31 cellular contexts compared by ENCODE assay signal in genomic region chr9:120863833-120864232, GRCh38. TPM values are rescaled to one million over a fixed set of nuclear protein-coding genes. Genes with fewer than 3 reads are reported as not detected.
A peak's percentile ranks its signal among the peaks of the same experiment; 100 is the strongest.
DNase-seq lines count a peak whose midpoint lies in the region; ATAC-seq and TF ChIP-seq lines count a peak whose summit lies in the region.
"Had no signal": no experiment of that assay in that cellular context is flagged by ENCODE, and none has a peak within 500 bp of the region (broad histone marks: within the 10 kb centered on the region; RNA-seq: fewer than 3 reads in every experiment).

No MANE protein-coding gene starts in this region.

- TF ChIP-seq POLR2A in gastroesophageal sphincter (IDR thresholded peaks at IDR 0.05) = no peak

- peaks cover 86% of the 10 kb centered on the region for H3K36me3 Mint-ChIP-seq in activated CD8-positive, alpha-beta T cell treated with anti-CD3 and anti-CD28 coated beads, Interleukin-2, amount 10 ng/mL, durations not matched to agents 7 days and 5 days (ENCODE audit: low read depth)
- peaks cover 69% of the 10 kb centered on the region for H3K36me3 Mint-ChIP-seq in activated CD8-positive, alpha-beta T cell treated with anti-CD3 and anti-CD28 coated beads for 36 hours (ENCODE audit: low read depth)

- CTCF ChIA-PET in activated CD8-positive, alpha-beta T cell treated with anti-CD3 and anti-CD28 coated beads, Interleukin-2, amount 10 ng/mL, durations not matched to agents 7 days and 5 days (lab: Charles Lee) = no interaction called here
- CTCF ChIA-PET in activated CD8-positive, alpha-beta T cell treated with anti-CD3 and anti-CD28 coated beads for 36 hours (lab: Charles Lee) = interaction anchor here (0.7 to 0.8 kb wide), 3 partner anchors 16 to 172 kb away, joined by 3 read pairs; no protein-coding TSS in a partner anchor
- CTCF ChIA-PET in PC-3 (lab: Charles Lee) = no interaction called here

- TF ChIP-seq EP300 in gastroesophageal sphincter (IDR thresholded peaks at IDR 0.05) = no peak

- no peak for ATAC-seq in activated CD8-positive, alpha-beta T cell treated with anti-CD3 and anti-CD28 coated beads, Interleukin-2, amount 10 ng/mL, durations not matched to agents 7 days and 5 days
- no peak for ATAC-seq in activated CD8-positive, alpha-beta T cell treated with anti-CD3 and anti-CD28 coated beads for 36 hours
- ATAC-seq in PC-3 (no peak), foreskin keratinocyte (no peak), HG03108 (IDR thresholded peaks at IDR 0.05; ENCODE audit: unreplicated experiment) (no peak), gastroesophageal sphincter (no peak)
- ATAC-seq: activated CD8-positive, alpha-beta memory T cell treated with anti-CD3 and anti-CD28 coated beads, Interleukin-2, amount 10 ng/mL, durations not matched to agents 7 days and 5 days; GM12878; left lung had no signal

- H3K9me3 Mint-ChIP-seq in activated CD8-positive, alpha-beta T cell treated with anti-CD3 and anti-CD28 coated beads, Interleukin-2, amount 10 ng/mL, durations not matched to agents 7 days and 5 days (ENCODE audit: insufficient read depth) = no peaks in the 10 kb centered on the region
- no peaks in the 10 kb centered on the region for H3K9me3 Mint-ChIP-seq in activated CD8-positive, alpha-beta T cell treated with anti-CD3 and anti-CD28 coated beads for 36 hours

- no peaks in the 10 kb centered on the region for H3K9me2 ChIP-seq in PC-3 (replicated peaks; ENCODE audit: low read length)

- peaks cover 6% of the 10 kb centered on the region for H3K4me1 ChIP-seq in PC-3 (ENCODE audit: insufficient read depth, low read length)
- no peaks in the 10 kb centered on the region for H3K4me1 ChIP-seq in foreskin keratinocyte
- H3K4me1 ChIP-seq in gastroesophageal sphincter = peaks cover 0 to 9% (median 5%) of the 10 kb centered on the region in 3 donors

- 65 to 82% methylated on average over 3 to 4 of the region's 7 CpGs for WGBS in gastroesophageal sphincter (ENCODE audit: low coverage in 1 of 2), 2 donors

- no peak overlapping the region for H3K9ac ChIP-seq in PC-3 (ENCODE audit: low read length)

- no peaks in the 10 kb centered on the region for H4K20me1 ChIP-seq in PC-3 (ENCODE audit: low read length)

- no peaks in the 10 kb centered on the region for H3F3A ChIP-seq in PC-3 (ENCODE audit: low read length, unreplicated experiment)

- TF ChIP-seq CTCF in activated CD8-positive, alpha-beta T cell treated with anti-CD3 and anti-CD28 coated beads for 36 hours (IDR thresholded peaks at IDR 0.05) = no peak
- peak; percentile 22 for TF ChIP-seq CTCF in GM12873 (IDR thresholded peaks at IDR 0.05; ENCODE audit: insufficient read depth, low read depth, low read length, missing control alignments)
- TF ChIP-seq CTCF in PC-3 (conservative IDR thresholded peaks at IDR 0.05; ENCODE audit: low read depth, low read length) = 0 out of 2 replicates have a peak, but pooled peaks have one; percentile 20
- peak; percentile 6 for TF ChIP-seq CTCF in foreskin keratinocyte (conservative IDR thresholded peaks at IDR 0.05)
- TF ChIP-seq CTCF in gastroesophageal sphincter (IDR thresholded peaks at IDR 0.05) = no peak

- H3K27ac ChIP-seq in PC-3 (ENCODE audit: low read length) = no peak overlapping the region
- no peak overlapping the region for H3K27ac ChIP-seq in foreskin keratinocyte
- no peak overlapping the region for H3K27ac ChIP-seq in gastroesophageal sphincter
- H3K27ac ChIP-seq: colonic mucosa, left lung, ovary, SJCRH30, skin epidermis, suprapubic skin, upper lobe of left lung had no signal

- no peaks in the 10 kb centered on the region for H3K27me3 Mint-ChIP-seq in activated CD8-positive, alpha-beta T cell treated with anti-CD3 and anti-CD28 coated beads, Interleukin-2, amount 10 ng/mL, durations not matched to agents 7 days and 5 days (ENCODE audit: low read depth)
- H3K27me3 Mint-ChIP-seq in activated CD8-positive, alpha-beta T cell treated with anti-CD3 and anti-CD28 coated beads for 36 hours = no peaks in the 10 kb centered on the region
- H3K27me3 Mint-ChIP-seq: activated CD8-positive, alpha-beta memory T cell treated with anti-CD3 and anti-CD28 coated beads, Interleukin-2, amount 10 ng/mL, durations not matched to agents 7 days and 5 days; activated naive CD8-positive, alpha-beta T cell had no signal

- POLR2A ChIA-PET in activated CD8-positive, alpha-beta T cell treated with anti-CD3 and anti-CD28 coated beads, Interleukin-2, amount 10 ng/mL, durations not matched to agents 7 days and 5 days (lab: Charles Lee) = no interaction called here
- POLR2A ChIA-PET in activated CD8-positive, alpha-beta T cell treated with anti-CD3 and anti-CD28 coated beads for 36 hours (lab: Charles Lee) = interaction anchor here (0.8 to 67.1 kb wide), 3 partner anchors 13 to 48 kb away, joined by 3 to 2439 read pairs (median 231); partner anchors contain the start of genes PHF19, PSMD5 and TRAF1
- POLR2A ChIA-PET in PC-3 (lab: Charles Lee; ENCODE audit: unreplicated experiment) = no interaction called here

- DNase-seq in activated CD8-positive, alpha-beta T cell treated with anti-CD3 and anti-CD28 coated beads, Interleukin-2, amount 10 ng/mL, durations not matched to agents 7 days and 5 days = no peak
- DNase-seq in activated CD8-positive, alpha-beta T cell treated with anti-CD3 and anti-CD28 coated beads for 36 hours = no peak
- no peak for DNase-seq in PC-3
- DNase-seq in foreskin keratinocyte = no peak
- DNase-seq in OCI-M1 (lab: John Stamatoyannopoulos, UW) = no peak
- DNase-seq: activated CD4-positive, alpha-beta T cell treated with anti-CD3 and anti-CD28 coated beads, Interleukin-2, amount 50 U/mL, for 1 hour; activated CD8-positive, alpha-beta memory T cell treated with anti-CD3 and anti-CD28 coated beads, Interleukin-2, amount 10 ng/mL, durations not matched to agents 7 days and 5 days; aorta; Calu3; colonic mucosa; effector CD4-positive, alpha-beta T cell; islet precursor cell; left lung; mesenchymal stem cell; MV-4-11; NCI-H1436 treated with DMSO at 0.1 percent for 48 hours; NCI-H345; ovary; SJCRH30; stimulated activated naive CD4-positive, alpha-beta T cell treated with Interleukin-2 at 50 U/mL for 16 hours; SW 1271; T-helper 9 cell; upper lobe of left lung had no signal

- H3K27me3 ChIP-seq in PC-3 (ENCODE audit: low read length) = no peaks in the 10 kb centered on the region
- H3K27me3 ChIP-seq in foreskin keratinocyte = no peaks in the 10 kb centered on the region
- no peaks in the 10 kb centered on the region for H3K27me3 ChIP-seq in gastroesophageal sphincter
- H3K27me3 ChIP-seq: colonic mucosa, left lung, ovary, SJCRH30, suprapubic skin, upper lobe of left lung had no signal

- BruUV-seq in PC-3 (replicated peaks; lab: Mats Ljungman, UMichigan) = no TSS peak

- H3K79me2 ChIP-seq in PC-3 (ENCODE audit: low read length) = no peaks in the 10 kb centered on the region

- H3K4me3 ChIP-seq in PC-3 (ENCODE audit: low read length) (no peak overlapping the region), gastroesophageal sphincter (no peak overlapping the region)
- H3K4me3 ChIP-seq: colonic mucosa, GM12878, HAP-1, left lung, ovary, SJCRH30, skin epidermis, suprapubic skin, upper lobe of left lung had no signal

- H3K4me2 ChIP-seq in PC-3 (ENCODE audit: low read length) = no peak overlapping the region

- peaks cover 9% of the 10 kb centered on the region for H3K4me1 Mint-ChIP-seq in activated CD8-positive, alpha-beta T cell treated with anti-CD3 and anti-CD28 coated beads, Interleukin-2, amount 10 ng/mL, durations not matched to agents 7 days and 5 days (ENCODE audit: low read depth)
- peaks cover 6% of the 10 kb centered on the region for H3K4me1 Mint-ChIP-seq in activated CD8-positive, alpha-beta T cell treated with anti-CD3 and anti-CD28 coated beads for 36 hours (ENCODE audit: low read depth)

- H3K9me3 ChIP-seq in PC-3 (ENCODE audit: low read length) = no peaks in the 10 kb centered on the region
- H3K9me3 ChIP-seq in gastroesophageal sphincter = no peaks in the 10 kb centered on the region
- H3K9me3 ChIP-seq: colonic mucosa, HAP-1, left lung, ovary, SJCRH30, suprapubic skin, upper lobe of left lung had no signal

- H3K27ac Mint-ChIP-seq in activated CD8-positive, alpha-beta T cell treated with anti-CD3 and anti-CD28 coated beads, Interleukin-2, amount 10 ng/mL, durations not matched to agents 7 days and 5 days = peak overlapping the region; percentile 5
- no peak overlapping the region for H3K27ac Mint-ChIP-seq in activated CD8-positive, alpha-beta T cell treated with anti-CD3 and anti-CD28 coated beads for 36 hours
- H3K27ac Mint-ChIP-seq: activated CD8-positive, alpha-beta memory T cell treated with anti-CD3 and anti-CD28 coated beads, Interleukin-2, amount 10 ng/mL, durations not matched to agents 7 days and 5 days; activated naive CD8-positive, alpha-beta T cell had no signal

- no peak overlapping the region for H2AFZ ChIP-seq in PC-3 (ENCODE audit: low read length)

- H3K4me3 Mint-ChIP-seq in activated CD8-positive, alpha-beta T cell treated with anti-CD3 and anti-CD28 coated beads, Interleukin-2, amount 10 ng/mL, durations not matched to agents 7 days and 5 days = no peak overlapping the region
- H3K4me3 Mint-ChIP-seq in activated CD8-positive, alpha-beta T cell treated with anti-CD3 and anti-CD28 coated beads for 36 hours = no peak overlapping the region
- H3K4me3 Mint-ChIP-seq: activated CD8-positive, alpha-beta memory T cell treated with anti-CD3 and anti-CD28 coated beads, Interleukin-2, amount 10 ng/mL, durations not matched to agents 7 days and 5 days; activated naive CD8-positive, alpha-beta T cell had no signal

- intact Hi-C loops in activated CD8-positive, alpha-beta T cell treated with anti-CD3 and anti-CD28 coated beads for 36 hours (cut with micrococcal nuclease) = no loop called here
- intact Hi-C loops in PC-3 (cut with micrococcal nuclease) = no loop called here

- H3K36me3 ChIP-seq in PC-3 (ENCODE audit: low read depth, low read length) (peaks cover 11% of the 10 kb centered on the region; the same call in 1 of the 2 replicates), gastroesophageal sphincter (peaks cover 0 to 84% of the 10 kb centered on the region in 2 donors)
- H3K36me3 ChIP-seq: colonic mucosa, ovary had no signal

RNA-seq across cellular contexts. Expression of gene PHF19, which starts 13.2 kb away (rescaled TPM):
- total RNA-seq in activated CD8-positive, alpha-beta T cell treated with anti-CD3 and anti-CD28 coated beads, Interleukin-2, amount 10 ng/mL, durations not matched to agents 7 days and 5 days = 100 to 1,000 TPM; 273 to 290 TPM
- 100 to 1,000 TPM; 210 to 216 TPM for total RNA-seq in activated CD8-positive, alpha-beta T cell treated with anti-CD3 and anti-CD28 coated beads for 36 hours
- total RNA-seq in PC-3 (2014; rRNA removed) (101 and 104 TPM in 2 replicates), foreskin keratinocyte (67.2 and 82.1 TPM in 2 replicates), gastroesophageal sphincter (10 to 100 TPM; 27.0 to 82.5 (median 54.3) TPM)
- 89.0 and 105 TPM in 2 replicates for polyA plus RNA-seq in foreskin keratinocyte

RNA-seq across cellular contexts. Expression of gene PSMD5, which starts 21.1 kb away (rescaled TPM):
- 10 to 100 TPM; 47.9 to 50.7 TPM for total RNA-seq in activated CD8-positive, alpha-beta T cell treated with anti-CD3 and anti-CD28 coated beads, Interleukin-2, amount 10 ng/mL, durations not matched to agents 7 days and 5 days
- total RNA-seq in activated CD8-positive, alpha-beta T cell treated with anti-CD3 and anti-CD28 coated beads for 36 hours = 10 to 100 TPM; 52.3 to 55.3 TPM
- total RNA-seq in PC-3 (2014; rRNA removed) = 19.1 and 23.4 TPM in 2 replicates
- 44.8 and 46.2 TPM in 2 replicates for total RNA-seq in foreskin keratinocyte
- 21.5 and 25.9 TPM in 2 replicates for polyA plus RNA-seq in foreskin keratinocyte
- total RNA-seq in gastroesophageal sphincter = 10 to 100 TPM; 26.8 to 42.8 (median 33.2) TPM

Comparison
In these comparisons a context has a peak if more than half of its experiments do, and no peak if none do; other contexts are left out.
1. CTCF ChIP-seq: peak in GM12873 (single experiment), PC-3 (single experiment) and foreskin keratinocyte (single experiment); none in activated CD8-positive, alpha-beta T cell treated with anti-CD3 and anti-CD28 coated beads for 36 hours (single experiment) and gastroesophageal sphincter (0 of 4).